ENCODE assay signal across 33 cellular contexts in genomic region chr22:29790061-29790460, GRCh38.
"Had no signal": no experiment of that assay in that cellular context is flagged by ENCODE, and none has a peak within 500 bp of the region (broad histone marks: within the 10 kb centered on the region; RNA-seq: fewer than 3 reads in every experiment).

No MANE protein-coding gene starts in this region.

- ATAC-seq: activated CD8-positive, alpha-beta T cell treated with anti-CD3 and anti-CD28 coated beads for 36 hours; body of pancreas; Right ventricle myocardium inferior; SK-N-SH treated with all-trans-retinoic acid at 6 μM for 48 hours; T-cell had no signal

- H2AFZ ChIP-seq: PC-9 had no signal

- H3K4me2 ChIP-seq: PC-9 had no signal

- H3K9me3 ChIP-seq: adrenal gland, body of pancreas, breast epithelium had no signal

- H3K27me3 Mint-ChIP-seq: activated B cell treated with CpG ODN at 0.5 μM for 24 hours; activated CD8-positive, alpha-beta T cell treated with anti-CD3 and anti-CD28 coated beads for 36 hours; activated naive CD4-positive, alpha-beta T cell treated with anti-CD3 and anti-CD28 coated beads, Interleukin-2, amount 10 ng/mL, durations not matched to agents 7 days and 5 days; activated naive CD8-positive, alpha-beta T cell treated with anti-CD3 and anti-CD28 coated beads, Interleukin-2, amount 10 ng/mL, durations not matched to agents 7 days and 5 days; activated T-cell treated with anti-CD3 and anti-CD28 coated beads, Interleukin-2, amount 50 U/mL, for 24 hours; T-cell had no signal

- H3K4me3 Mint-ChIP-seq: activated B cell treated with CpG ODN at 0.5 μM for 24 hours; activated CD8-positive, alpha-beta T cell treated with anti-CD3 and anti-CD28 coated beads for 36 hours; activated naive CD4-positive, alpha-beta T cell treated with anti-CD3 and anti-CD28 coated beads, Interleukin-2, amount 10 ng/mL, durations not matched to agents 7 days and 5 days; activated naive CD8-positive, alpha-beta T cell treated with anti-CD3 and anti-CD28 coated beads, Interleukin-2, amount 10 ng/mL, durations not matched to agents 7 days and 5 days; activated T-cell treated with anti-CD3 and anti-CD28 coated beads, Interleukin-2, amount 50 U/mL, for 24 hours; T-cell had no signal

- H3K4me3 ChIP-seq: adrenal gland, body of pancreas, breast epithelium, PC-9 had no signal

- H3K27ac ChIP-seq: breast epithelium, PC-9, VCaP had no signal

- H3K9me3 Mint-ChIP-seq: activated B cell treated with CpG ODN at 0.5 μM for 24 hours; activated CD8-positive, alpha-beta T cell treated with anti-CD3 and anti-CD28 coated beads for 36 hours; activated naive CD4-positive, alpha-beta T cell treated with anti-CD3 and anti-CD28 coated beads, Interleukin-2, amount 10 ng/mL, durations not matched to agents 7 days and 5 days; activated naive CD8-positive, alpha-beta T cell treated with anti-CD3 and anti-CD28 coated beads, Interleukin-2, amount 10 ng/mL, durations not matched to agents 7 days and 5 days; activated T-cell treated with anti-CD3 and anti-CD28 coated beads, Interleukin-2, amount 50 U/mL, for 24 hours; T-cell had no signal

- H3K4me1 Mint-ChIP-seq: activated B cell treated with CpG ODN at 0.5 μM for 24 hours; activated naive CD4-positive, alpha-beta T cell treated with anti-CD3 and anti-CD28 coated beads, Interleukin-2, amount 10 ng/mL, durations not matched to agents 7 days and 5 days; activated naive CD8-positive, alpha-beta T cell treated with anti-CD3 and anti-CD28 coated beads, Interleukin-2, amount 10 ng/mL, durations not matched to agents 7 days and 5 days; T-cell had no signal

- H3K27ac Mint-ChIP-seq: activated B cell treated with CpG ODN at 0.5 μM for 24 hours; activated CD8-positive, alpha-beta T cell treated with anti-CD3 and anti-CD28 coated beads for 36 hours; activated naive CD4-positive, alpha-beta T cell treated with anti-CD3 and anti-CD28 coated beads, Interleukin-2, amount 10 ng/mL, durations not matched to agents 7 days and 5 days; activated naive CD8-positive, alpha-beta T cell treated with anti-CD3 and anti-CD28 coated beads, Interleukin-2, amount 10 ng/mL, durations not matched to agents 7 days and 5 days; activated T-cell treated with anti-CD3 and anti-CD28 coated beads, Interleukin-2, amount 50 U/mL, for 24 hours had no signal

- H3K27me3 ChIP-seq: adrenal gland, body of pancreas, breast epithelium had no signal

- DNase-seq: activated B cell treated with CpG ODN at 0.5 μM for 24 hours; activated CD4-positive, alpha-beta T cell treated with anti-CD3 and anti-CD28 coated beads for 4 hours; activated CD4-positive, CD25-positive, alpha-beta regulatory T cell treated with anti-CD3 and anti-CD28 coated beads, Interleukin-2, amount 50 U/mL, for 72 hours; activated CD8-positive, alpha-beta T cell treated with anti-CD3 and anti-CD28 coated beads for 36 hours; activated gamma-delta T cell treated with Interleukin-2 at 50 U/mL for 16 hours; activated naive CD4-positive, alpha-beta T cell treated with anti-CD3 and anti-CD28 coated beads, Interleukin-2, amount 10 ng/mL, durations not matched to agents 7 days and 5 days; activated naive CD8-positive, alpha-beta T cell treated with anti-CD3 and anti-CD28 coated beads, Interleukin-2, amount 10 ng/mL, durations not matched to agents 7 days and 5 days; activated T-cell treated with anti-CD3 and anti-CD28 coated beads, Interleukin-2, amount 50 U/mL, for 24 hours; adrenal gland; body of pancreas; Karpas-422; KBM-7; NCI-H1105; NCI-H1417 treated with DMSO at 0.1 percent for 48 hours; NCI-H187 treated with DMSO at 0.1 percent for 48 hours; NCI-H2081; NCI-H2171 treated with DMSO at 0.1 percent for 48 hours; NCI-H2227 treated with DMSO at 0.1 percent for 48 hours; NCI-H446; NCI-H510A treated with DMSO at 0.1 percent for 48 hours; NCI-H69; NCI-H82; PC-9; SIG-M5; T-cell; T-helper 2 cell; T-helper 9 cell had no signal

- FAIRE-seq: astrocyte, RCC 7860 had no signal
